In the genomic region with DNA sequence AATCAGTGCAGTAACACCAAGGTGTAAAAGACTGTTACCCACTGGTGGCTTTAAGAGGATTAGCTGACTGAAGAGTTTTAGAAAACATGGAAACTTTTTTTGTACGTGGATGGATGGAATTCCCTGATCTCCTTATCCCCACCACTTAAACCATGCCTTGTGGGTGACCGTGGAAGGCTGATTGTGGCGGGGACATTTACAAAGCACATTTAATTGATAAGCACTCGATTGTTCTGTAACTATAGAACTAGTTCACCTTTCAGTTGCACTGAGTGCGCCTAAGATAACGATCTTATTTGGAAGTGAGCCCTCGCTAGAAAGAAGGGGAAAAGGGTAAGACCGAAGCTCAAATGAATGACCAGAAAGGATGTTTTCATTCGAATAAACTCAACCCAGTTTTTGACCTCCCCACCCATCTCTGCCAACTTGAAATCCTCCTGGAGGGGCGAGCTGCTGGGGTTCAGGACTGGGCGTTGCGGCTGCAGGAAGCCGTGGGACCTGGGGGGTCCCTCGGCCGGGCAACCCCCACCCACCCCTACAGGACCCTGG, we compare ENCODE assay signal across 8 cellular contexts. TPM values are rescaled to one million over a fixed set of nuclear protein-coding genes. Genes with fewer than 3 reads are reported as not detected.
DNase-seq lines count a peak whose midpoint lies in the region; ATAC-seq and TF ChIP-seq lines count a peak whose summit lies in the region.

No MANE protein-coding gene starts in this region.

- TF ChIP-seq POLR2A in esophagus muscularis mucosa (IDR thresholded peaks at IDR 0.05; ENCODE audit: low read depth) (no peak), ovary (IDR thresholded peaks at IDR 0.05) (no peak)

- peaks cover 5% of the 10 kb centered on the region for H4K20me1 ChIP-seq in GM23338 (replicated peaks; ENCODE audit: insufficient read depth)

- TF ChIP-seq EP300 in esophagus muscularis mucosa (IDR thresholded peaks at IDR 0.05) (no peak), ovary (IDR thresholded peaks at IDR 0.05) (no peak)

- H2AFZ ChIP-seq in GM23338, result peak overlapping the region; percentile 76

- H3K9me2 ChIP-seq in GM23338 (ENCODE audit: insufficient read depth), result no peaks in the 10 kb centered on the region

- ATAC-seq in GM23338 (no peak), HG03135 (IDR thresholded peaks at IDR 0.05; ENCODE audit: unreplicated experiment) (no peak)

- 0% methylated on average over 15 of the region's 15 CpGs for WGBS in esophagus muscularis mucosa
- WGBS in ovary, 3 donors, result 0 to 1% (median 1%) methylated on average over 15 of the region's 15 CpGs

- peaks cover 5% of the 10 kb centered on the region for H3K27me3 Mint-ChIP-seq in GM23338 (ENCODE audit: insufficient read depth, low read depth, poor library complexity)

- no peak for DNase-seq in AG09309 (ENCODE audit: low read depth)
- no peak for DNase-seq in GM23338 (ENCODE audit: low spot score)
- peak; percentile 40 for DNase-seq in SW480 (ENCODE audit: low spot score)
- no peak for DNase-seq in esophagus muscularis mucosa (ENCODE audit: extremely low spot score)
- DNase-seq in ovary, result no peak
- no peak for DNase-seq in COLO829 (ENCODE audit: low spot score)
- no peak for DNase-seq in Ammon's horn (ENCODE audit: low spot score)

- peak overlapping the region; percentile 82 for H3K4me2 ChIP-seq in GM23338

- intact Hi-C loops in esophagus muscularis mucosa (cut with DNase I) (loop anchor here (2.0 to 5.0 kb wide), 3 partner anchors 37 to 85 kb away; no protein-coding TSS in a partner anchor), ovary (cut with DNase I) (loop anchor here (5.0 to 10.0 kb wide), 7 partner anchors 55 to 88 kb away; no protein-coding TSS in a partner anchor)

- peak overlapping the region; percentile 91 for H3K27ac Mint-ChIP-seq in GM23338

- peak overlapping the region; percentile 99 for H3K27ac ChIP-seq in GM23338 (ENCODE audit: low read depth)
- peak overlapping the region; percentile 90 to 94 (median 93) for H3K27ac ChIP-seq in esophagus muscularis mucosa (replicated peaks in 1 of 4)
- H3K27ac ChIP-seq in ovary, result peak overlapping the region; percentile 76 to 82

- H3K27me3 ChIP-seq in GM23338 (ENCODE audit: insufficient read depth), result no peaks in the 10 kb centered on the region
- H3K27me3 ChIP-seq in esophagus muscularis mucosa, result no peaks in the 10 kb centered on the region
- H3K27me3 ChIP-seq in ovary, result no peaks in the 10 kb centered on the region

- peaks cover 19% of the 10 kb centered on the region; the same call in 2 of the 3 replicates for H3K4me1 Mint-ChIP-seq in GM23338

- peaks cover 21% of the 10 kb centered on the region; the same call in 1 of the 2 replicates for H3K4me1 ChIP-seq in GM23338 (ENCODE audit: insufficient read depth)
- H3K4me1 ChIP-seq in esophagus muscularis mucosa, result peaks cover 13 to 47% (median 40%) of the 10 kb centered on the region in 4 donors
- peaks cover 5% of the 10 kb centered on the region for H3K4me1 ChIP-seq in ovary (ENCODE audit: insufficient read depth)

- no peaks in the 10 kb centered on the region for H3K9me3 ChIP-seq in esophagus muscularis mucosa
- H3K9me3 ChIP-seq in ovary, result no peaks in the 10 kb centered on the region

- peaks cover 11% of the 10 kb centered on the region; the same call in 2 of the 3 replicates for H3K36me3 Mint-ChIP-seq in GM23338 (ENCODE audit: low read depth)

- peaks cover 4% of the 10 kb centered on the region; the same call in 1 of the 2 replicates for H3K36me3 ChIP-seq in GM23338 (ENCODE audit: insufficient read depth)
- peaks cover 0 to 5% (median 0%) of the 10 kb centered on the region in 4 donors for H3K36me3 ChIP-seq in esophagus muscularis mucosa
- H3K36me3 ChIP-seq in ovary, result no peaks in the 10 kb centered on the region

- H3K79me2 ChIP-seq in GM23338 (replicated peaks; ENCODE audit: insufficient read depth), result peaks cover 37% of the 10 kb centered on the region

- peaks cover 5% of the 10 kb centered on the region for H3F3A ChIP-seq in GM23338 (replicated peaks; ENCODE audit: low read depth)

- TF ChIP-seq CTCF in AG09309 (IDR thresholded peaks at IDR 0.05; ENCODE audit: control insufficient read depth, insufficient read depth, low read depth, low read length, missing control alignments) (no peak), GM23338 (conservative IDR thresholded peaks at IDR 0.05; ENCODE audit: low read depth in 2 of 2) (no peak), esophagus muscularis mucosa (IDR thresholded peaks at IDR 0.05) (no peak), ovary (IDR thresholded peaks at IDR 0.05) (no peak)

- H3K4me3 Mint-ChIP-seq in GM23338, result peak overlapping the region; percentile 81

- no peaks in the 10 kb centered on the region for H3K9me3 Mint-ChIP-seq in GM23338

- H3K4me3 ChIP-seq in AG09309 (ENCODE audit: control insufficient read depth, low read depth, low read length), result peak overlapping the region; percentile 73
- peak overlapping the region; percentile 99 for H3K4me3 ChIP-seq in GM23338
- H3K4me3 ChIP-seq in esophagus muscularis mucosa, result peak overlapping the region; percentile 71 to 99 (median 88)
- peak overlapping the region; percentile 86 for H3K4me3 ChIP-seq in ovary

TF ChIP-seq in GM23338, 12 proteins besides CTCF, POLR2A, EP300 and RAD21:
- no peak for TF ChIP-seq STAT1 (IDR thresholded peaks at IDR 0.05; ENCODE audit: unreplicated experiment)
- no peak for TF ChIP-seq ZNF331 (CRISPR knock-in tag; IDR thresholded peaks at IDR 0.05; ENCODE audit: low read depth)
- TF ChIP-seq ETS1 (IDR thresholded peaks at IDR 0.05), result no peak

RNA-seq across cellular contexts. Expression of gene RASSF3, which starts 0.7 kb away (rescaled TPM):
- total RNA-seq in GM23338 (2014; rRNA removed; shearing (Covaris generic)), result 39.6 and 48.1 TPM in 2 replicates
- polyA plus RNA-seq in GM23338 (2016; fragmentation: Nextera tagmentation; extraction: Ambion mirVana), result 20.6 and 21.3 TPM in 2 replicates
- total RNA-seq in esophagus muscularis mucosa, result 100 to 1,000 TPM; 124 to 299 (median 229) TPM
- 10 to 100 TPM; 20.3 to 64.5 (median 38.0) TPM for total RNA-seq in ovary
- polyA plus RNA-seq in ovary, result 10 to 100 TPM; 18.2 to 31.4 TPM
